ENCODE assay signal across 13 cellular contexts in genomic region chr2:45839388-45840251, GRCh38.
DNase-seq lines count a peak whose midpoint lies in the region; ATAC-seq and FAIRE-seq lines count a peak whose summit lies in the region.
"Had no signal": no experiment of that assay in that cellular context is flagged by ENCODE, and none has a peak within 500 bp of the region (broad histone marks: within the 10 kb centered on the region; RNA-seq: fewer than 3 reads in every experiment).

No MANE protein-coding gene starts in this region.

- DNase-seq in GM19239 (ENCODE audit: insufficient read length, low spot score) = no peak
- DNase-seq in SK-MEL-5 (ENCODE audit: low read depth, low spot score) = peak; percentile 28
- DNase-seq in globus pallidus (ENCODE audit: low spot score) = peak; percentile 49
- DNase-seq in iPS-NIHi7 (ENCODE audit: extremely low spot score) = no peak
- DNase-seq in NCI-H82 (lab: John Stamatoyannopoulos, UW) = no peak
- no peak for DNase-seq in HuH-7.5 (ENCODE audit: low spot score)
- DNase-seq in NCI-H146 (lab: John Stamatoyannopoulos, UW) = no peak
- DNase-seq: activated CD4-positive, alpha-beta T cell treated with anti-CD3 and anti-CD28 coated beads, Interleukin-2, amount 50 U/mL, for 48 hours; effector CD8-positive, alpha-beta T cell; midbrain; NK-92 treated with Interleukin-12 subunit alpha and Interleukin-12 subunit beta, amount 100 ng/mL, for 24 hours; T-cell had no signal

- H3K36me3 Mint-ChIP-seq in stimulated activated memory B cell treated with anti-CD40 and anti-IgM and Interleukin-4, amounts not matched to agents 10 μg/mL and 1 μg/mL and 100 μg/mL, for 72 hours = no peaks in the 10 kb centered on the region

- H3K27ac Mint-ChIP-seq in stimulated activated memory B cell treated with anti-CD40 and anti-IgM and Interleukin-4, amounts not matched to agents 10 μg/mL and 1 μg/mL and 100 μg/mL, for 72 hours = peak overlapping the region; percentile 48
- H3K27ac Mint-ChIP-seq: T-cell had no signal

- no peaks in the 10 kb centered on the region for H3K9me3 Mint-ChIP-seq in stimulated activated memory B cell treated with anti-CD40 and anti-IgM and Interleukin-4, amounts not matched to agents 10 μg/mL and 1 μg/mL and 100 μg/mL, for 72 hours
- H3K9me3 Mint-ChIP-seq: T-cell had no signal

- no peaks in the 10 kb centered on the region for H3K27me3 Mint-ChIP-seq in stimulated activated memory B cell treated with anti-CD40 and anti-IgM and Interleukin-4, amounts not matched to agents 10 μg/mL and 1 μg/mL and 100 μg/mL, for 72 hours
- H3K27me3 Mint-ChIP-seq: T-cell had no signal

- ATAC-seq in stimulated activated memory B cell treated with anti-CD40 and anti-IgM and Interleukin-4, amounts not matched to agents 10 μg/mL and 1 μg/mL and 100 μg/mL, for 72 hours = no peak
- ATAC-seq: T-cell had no signal

- no peak overlapping the region for H3K4me3 Mint-ChIP-seq in stimulated activated memory B cell treated with anti-CD40 and anti-IgM and Interleukin-4, amounts not matched to agents 10 μg/mL and 1 μg/mL and 100 μg/mL, for 72 hours
- H3K4me3 Mint-ChIP-seq: T-cell had no signal

- in situ Hi-C loops in SK-MEL-5 (cut with HindIII; ENCODE audit: low pct_unique_long_range_greater_than_20kb, low sequenced_read_pairs) = no loop called here

- H3K4me1 Mint-ChIP-seq in stimulated activated memory B cell treated with anti-CD40 and anti-IgM and Interleukin-4, amounts not matched to agents 10 μg/mL and 1 μg/mL and 100 μg/mL, for 72 hours = peaks cover 93% of the 10 kb centered on the region

- peak; percentile 35 for FAIRE-seq in GM19239 (lab: Jason Lieb, UNC)

Comparison
In these comparisons a context has a peak if more than half of its experiments do, and no peak if none do; other contexts are left out.
1. DNase-seq: peak in SK-MEL-5 (single experiment) and globus pallidus (single experiment); none in GM19239 (single experiment), iPS-NIHi7 (single experiment), NCI-H82 (single experiment), HuH-7.5 (single experiment) and NCI-H146 (single experiment).